Comparison of ENCODE assay signal across 8 cellular contexts in the genomic region with DNA sequence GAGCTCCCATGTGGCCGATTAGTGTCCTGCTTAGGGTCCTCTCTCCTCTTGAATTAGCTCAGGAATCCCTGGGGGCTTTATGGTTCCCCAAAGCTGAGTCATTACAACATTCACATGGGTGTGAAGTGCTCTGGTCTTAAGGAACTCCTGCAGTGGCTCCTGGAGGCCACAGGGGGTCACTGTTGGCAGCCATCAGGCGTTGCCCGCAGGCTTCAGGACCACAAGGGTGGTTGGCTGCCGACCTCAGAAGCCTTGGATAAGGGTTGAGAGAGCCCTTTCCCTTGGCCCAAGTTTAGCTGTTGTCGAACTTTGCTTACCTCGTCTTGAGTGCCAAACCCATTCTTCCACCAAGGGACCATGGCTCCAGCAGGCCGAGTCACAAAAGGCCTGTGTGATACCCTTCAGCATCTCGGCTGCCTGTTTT.
DNase-seq lines count a peak whose midpoint lies in the region; ATAC-seq, FAIRE-seq and TF ChIP-seq lines count a peak whose summit lies in the region.

No MANE protein-coding gene starts in this region.

- peak; percentile 50 for DNase-seq in EH (ENCODE audit: low read depth)
- DNase-seq in OCI-LY7 (ENCODE audit: low spot score): peak; percentile 58
- DNase-seq in GM12878 (ENCODE audit: low read depth, low spot score): peak; percentile 57
- DNase-seq in keratinocyte (ENCODE audit: low read depth, low spot score): peak; percentile 21
- DNase-seq in stimulated activated CD8-positive, alpha-beta memory T cell treated with anti-CD3 and anti-CD28 coated beads, Interleukin-2, amount 100 ng/mL, for 48 hours (ENCODE audit: low read depth in 2 of 2): peak; percentile 23 to 32
- DNase-seq in NCI-H1105 treated with DMSO at 0.1 percent for 48 hours (lab: John Stamatoyannopoulos, UW): no peak

- BruUV-seq in OCI-LY7 (replicated peaks; lab: Mats Ljungman, UMichigan): no TSS peak
- no TSS peak for BruUV-seq in GM12878 (replicated peaks; lab: Mats Ljungman, UMichigan)

- no peak overlapping the region for H3K27ac ChIP-seq in OCI-LY7 (ENCODE audit: low read depth, low read length, poor library complexity, severe bottlenecking)
- no peak overlapping the region; the same call in 1 of the 2 replicates for H3K27ac ChIP-seq in GM12878 (ENCODE audit: control insufficient read depth, insufficient read depth)
- H3K27ac ChIP-seq in keratinocyte (ENCODE audit: control insufficient read depth, insufficient read depth, low read length): no peak overlapping the region

- peak in 1 of 2 experiments; percentile 46; a peak in 1 of 4 replicates for TF ChIP-seq EP300 in GM12878 (IDR thresholded peaks at IDR 0.05; ENCODE audit: borderline replicate concordance in 1 of 2, control insufficient read depth in 1 of 2, low read depth in 2 of 2, low read length in 2 of 2)

- dilution Hi-C loops in keratinocyte (cut with MboI; ENCODE audit: extremely low pct_ligation_motif_present, low sequenced_read_pairs): no loop called here

- no peak overlapping the region for H3K9ac ChIP-seq in GM12878 (ENCODE audit: control insufficient read depth, insufficient read depth, low read length)
- no peak overlapping the region for H3K9ac ChIP-seq in keratinocyte (ENCODE audit: control insufficient read depth, extremely low read depth, insufficient read depth, low read length)

- H3K36me3 ChIP-seq in OCI-LY7 (ENCODE audit: insufficient read depth, low read length) (no peaks in the 10 kb centered on the region), GM12878 (ENCODE audit: control insufficient read depth in 2 of 2, insufficient read depth in 2 of 2, low read length in 1 of 2) (no peaks in the 10 kb centered on the region), keratinocyte (ENCODE audit: control insufficient read depth in 2 of 2, extremely low read depth in 1 of 2, insufficient read depth in 2 of 2, low read length in 2 of 2) (no peaks in the 10 kb centered on the region)

- H3K9me3 ChIP-seq in OCI-LY7 (ENCODE audit: low read length) (no peaks in the 10 kb centered on the region), GM12878 (replicated peaks; ENCODE audit: control insufficient read depth, insufficient read depth, low read length) (no peaks in the 10 kb centered on the region), keratinocyte (ENCODE audit: control insufficient read depth, low read depth, low read length) (no peaks in the 10 kb centered on the region)

- H3K4me3 ChIP-seq in OCI-LY7 (ENCODE audit: low read depth, low read length, poor library complexity, severe bottlenecking) (no peak overlapping the region), GM12878 (no peak overlapping the region), keratinocyte (ENCODE audit: control insufficient read depth in 2 of 3, extremely low read depth in 1 of 3, insufficient read depth in 2 of 3, low read depth in 1 of 3, low read length in 3 of 3) (no peak overlapping the region)

- no peaks in the 10 kb centered on the region for H4K20me1 ChIP-seq in OCI-LY7 (ENCODE audit: insufficient read depth, low read length)
- H4K20me1 ChIP-seq in GM12878 (ENCODE audit: control insufficient read depth, insufficient read depth): no peaks in the 10 kb centered on the region
- no peaks in the 10 kb centered on the region for H4K20me1 ChIP-seq in keratinocyte (ENCODE audit: control insufficient read depth, extremely low read depth, insufficient read depth, low read length)

- peak; percentile 71 for TF ChIP-seq RAD21 in GM12878 (IDR thresholded peaks at IDR 0.05; ENCODE audit: insufficient read depth, low read depth, low read length)

- TF ChIP-seq CTCF in OCI-LY7 (conservative IDR thresholded peaks at IDR 0.05; ENCODE audit: low read length) (peak; percentile 83), GM12878 (IDR thresholded peaks at IDR 0.05 in 2 of 3, conservative IDR thresholded peaks at IDR 0.05 in 1 of 3; ENCODE audit: control insufficient read depth in 2 of 3, extremely low read depth in 1 of 3, insufficient read depth in 1 of 3, low read depth in 3 of 3, low read length in 3 of 3) (peak; percentile 75 to 96 (median 90)), keratinocyte (optimal IDR thresholded peaks at IDR 0.05 in 1 of 3, IDR thresholded peaks at IDR 0.05 in 1 of 3, conservative IDR thresholded peaks at IDR 0.05 in 1 of 3; ENCODE audit: extremely low read depth in 1 of 3, insufficient read depth in 2 of 3, low read length in 3 of 3) (peak; percentile 72 to 91 (median 87))

- SMC1A ChIA-PET in GM12878 (lab: Charles Lee; ENCODE audit: uncharacterized antibody, unreplicated experiment): interaction anchor here (0.5 to 3.9 kb wide), 23 partner anchors 8 to 580 kb away, joined by 3 to 35 read pairs (median 4); a partner anchor contains a TSS

- peak; percentile 71 for ATAC-seq in GM19372 (IDR thresholded peaks at IDR 0.05; ENCODE audit: low read depth, unreplicated experiment)
- peak; percentile 68 for ATAC-seq in HG03159 (IDR thresholded peaks at IDR 0.05; ENCODE audit: unreplicated experiment)
- ATAC-seq in GM12878: peak; percentile 79

- no peaks in the 10 kb centered on the region for H3K9me1 ChIP-seq in keratinocyte (ENCODE audit: control insufficient read depth, extremely low read depth, insufficient read depth, low read length)

- H3K79me2 ChIP-seq in OCI-LY7 (ENCODE audit: insufficient read depth, low read depth, low read length): no peaks in the 10 kb centered on the region
- H3K79me2 ChIP-seq in GM12878 (ENCODE audit: control insufficient read depth, insufficient read depth, low read length): no peaks in the 10 kb centered on the region
- H3K79me2 ChIP-seq in keratinocyte (ENCODE audit: control insufficient read depth, insufficient read depth, low read length): no peaks in the 10 kb centered on the region

- CTCF ChIA-PET in OCI-LY7 (lab: Charles Lee; ENCODE audit: unreplicated experiment) (no interaction called here), GM12878 (lab: Yijun Ruan, JAX) (interaction anchor here (0.6 to 6.2 kb wide), 28 partner anchors 11 to 1024 kb away, joined by 3 to 63 read pairs (median 4); no protein-coding TSS in a partner anchor)

- H3K27me3 ChIP-seq in GM12878 (replicated peaks in 1 of 2; ENCODE audit: control insufficient read depth in 2 of 2, insufficient read depth in 2 of 2, low read length in 1 of 2) (no peaks in the 10 kb centered on the region), keratinocyte (ENCODE audit: control insufficient read depth, extremely low read depth, insufficient read depth, low read length) (no peaks in the 10 kb centered on the region)

- H3K9me2 ChIP-seq in OCI-LY7 (ENCODE audit: insufficient read depth, low read length): no peaks in the 10 kb centered on the region

- peak; percentile 88 for FAIRE-seq in GM12878 (lab: Jason Lieb, UNC)
- FAIRE-seq in keratinocyte (lab: Jason Lieb, UNC): no peak

- POLR2A ChIA-PET in OCI-LY7 (lab: Charles Lee) (no interaction called here), GM12878 (lab: Charles Lee) (interaction anchor here (0.9 to 1.6 kb wide), 4 partner anchors 9 to 155 kb away, joined by 4 to 6 read pairs (median 4); no protein-coding TSS in a partner anchor)

- RAD21 ChIA-PET in GM12878 (lab: Charles Lee; ENCODE audit: unreplicated experiment): interaction anchor here (0.5 to 4.1 kb wide), 15 partner anchors 9 to 367 kb away, joined by 3 to 38 read pairs (median 7); a partner anchor contains a TSS

- H3K4me2 ChIP-seq in OCI-LY7 (ENCODE audit: low read length) (no peak overlapping the region), GM12878 (ENCODE audit: control insufficient read depth, insufficient read depth) (no peak overlapping the region), keratinocyte (ENCODE audit: control insufficient read depth, extremely low read depth, insufficient read depth, low read depth, low read length) (no peak overlapping the region)

- in situ Hi-C loops in GM12878 (cut with MboI): loop anchor here (10.0 kb wide), 1 partner anchor 155 kb away; no protein-coding TSS in a partner anchor

- H3K4me1 ChIP-seq in OCI-LY7 (ENCODE audit: insufficient read depth, low read length, poor library complexity, severe bottlenecking): no peaks in the 10 kb centered on the region
- peaks cover 17% of the 10 kb centered on the region for H3K4me1 ChIP-seq in GM12878 (ENCODE audit: control insufficient read depth, insufficient read depth, low read length)
- no peaks in the 10 kb centered on the region for H3K4me1 ChIP-seq in keratinocyte (ENCODE audit: control insufficient read depth, extremely low read depth, insufficient read depth, low read length)

- 23% methylated on average over 8 of the region's 8 CpGs for WGBS in GM12878 (ENCODE audit: insufficient coverage, insufficient replicate concordance, low lambda C conversion rate, missing lambda C conversion rate)

- no peak for TF ChIP-seq POLR2A in GM12878 (IDR thresholded peaks at IDR 0.05; ENCODE audit: low read depth, low read length)

- intact Hi-C loops in OCI-LY7 (cut with micrococcal nuclease; ENCODE audit: unreplicated experiment): loop anchor here (1.0 kb wide), 1 partner anchor 155 kb away; no protein-coding TSS in a partner anchor
- intact Hi-C loops in GM12878 (cut with micrococcal nuclease; ENCODE audit: unreplicated experiment): loop anchor here (1.0 to 10.0 kb wide), 5 partner anchors 59 to 435 kb away; no protein-coding TSS in a partner anchor

- H2AFZ ChIP-seq in OCI-LY7 (ENCODE audit: low read length) (no peak overlapping the region), GM12878 (ENCODE audit: control insufficient read depth, low read depth, low read length) (no peak overlapping the region; the same call in 1 of the 2 replicates), keratinocyte (ENCODE audit: control insufficient read depth, low read length) (no peak overlapping the region)

TF ChIP-seq in GM12878, 131 proteins besides CTCF, POLR2A, EP300 and RAD21 (continues in another document):
- TF ChIP-seq RUNX3 (IDR thresholded peaks at IDR 0.05; ENCODE audit: low read length) (peak; percentile 63), TCF12 (IDR thresholded peaks at IDR 0.05; ENCODE audit: low read depth, low read length) (0 out of 2 replicates have a peak, but pooled peaks have one; percentile 41)
